In the genomic region with DNA sequence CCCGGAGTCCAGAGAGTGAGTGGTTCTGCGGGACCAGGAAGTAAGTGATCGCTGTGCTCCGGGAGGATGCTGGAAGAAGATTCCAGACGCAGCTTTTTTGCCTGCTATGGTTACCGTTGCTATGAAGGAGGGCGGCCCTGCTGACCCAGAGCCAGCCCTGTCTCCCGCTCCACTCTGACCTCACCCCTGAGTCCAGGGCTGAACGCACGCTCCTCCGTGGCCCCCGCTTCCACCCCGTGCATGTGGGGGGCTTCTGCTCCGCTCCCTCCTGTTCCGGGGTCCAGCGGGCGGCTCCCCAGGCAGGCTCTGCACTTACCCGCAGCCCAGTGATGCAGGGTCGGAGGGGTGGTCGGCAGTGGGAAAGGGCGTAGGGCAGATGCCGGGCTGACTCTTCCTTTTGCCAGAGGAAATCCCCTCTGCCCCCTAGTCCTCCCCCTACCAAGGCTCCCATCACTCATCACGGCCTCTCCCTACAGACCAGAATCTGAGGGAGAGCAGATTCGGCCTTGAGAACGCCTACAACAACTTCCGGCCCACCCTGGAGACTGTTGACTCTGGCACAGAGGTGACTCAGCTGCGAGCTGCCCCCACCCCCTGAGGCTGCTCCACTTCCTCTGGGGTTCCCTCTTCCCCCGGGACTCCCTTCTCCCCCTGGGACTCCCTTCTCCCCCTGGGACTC, we compare ENCODE assay signal across 8 cellular contexts. TPM values are rescaled to one million over a fixed set of nuclear protein-coding genes. Genes with fewer than 3 reads are reported as not detected.
DNase-seq lines count a peak whose midpoint lies in the region; ATAC-seq and TF ChIP-seq lines count a peak whose summit lies in the region.

No MANE protein-coding gene starts in this region.

- peaks cover 35% of the 10 kb centered on the region for H3K27me3 ChIP-seq in PC-9 (ENCODE audit: insufficient read depth, low read depth)

- peak overlapping the region; percentile 88 for H3K27ac Mint-ChIP-seq in activated T-helper 1 cell treated with anti-CD3 and anti-CD28 coated beads, Interleukin-12 subunit alpha, Interleukin-12 subunit beta, Interleukin-2, Interleukin-4 antibody, amounts not matched to agents 30 ng/mL and 10 ng/mL and 1 ng/mL, durations not matched to agents 14 hours and 24 hours and 36 hours

- H4K20me1 ChIP-seq in PC-9 (ENCODE audit: insufficient read depth) = no peaks in the 10 kb centered on the region

- CTCF ChIA-PET in PC-9 (lab: Charles Lee) = no interaction called here

- ATAC-seq in GM18907 (IDR thresholded peaks at IDR 0.05; ENCODE audit: unreplicated experiment) (peak; percentile 78), HG03196 (IDR thresholded peaks at IDR 0.05; ENCODE audit: unreplicated experiment) (peak; percentile 73), omental fat pad (ENCODE audit: low FRiP score) (peak; percentile 85)

- peak overlapping the region; percentile 50 for H3K4me2 ChIP-seq in PC-9

- no peaks in the 10 kb centered on the region for H3F3A ChIP-seq in PC-9 (ENCODE audit: insufficient read depth, low read depth)

- no peaks in the 10 kb centered on the region for H3K9me3 ChIP-seq in PC-9 (ENCODE audit: insufficient read depth, low read depth)

- H3K27ac ChIP-seq in PC-9 = no peak overlapping the region
- peak overlapping the region; percentile 75 for H3K27ac ChIP-seq in temporal lobe (ENCODE audit: low read depth, low read length)

- H3K4me1 Mint-ChIP-seq in activated T-helper 1 cell treated with anti-CD3 and anti-CD28 coated beads, Interleukin-12 subunit alpha, Interleukin-12 subunit beta, Interleukin-2, Interleukin-4 antibody, amounts not matched to agents 30 ng/mL and 10 ng/mL and 1 ng/mL, durations not matched to agents 14 hours and 24 hours and 36 hours (ENCODE audit: low read depth) = peaks cover 21% of the 10 kb centered on the region

- H3K4me3 Mint-ChIP-seq in activated T-helper 1 cell treated with anti-CD3 and anti-CD28 coated beads, Interleukin-12 subunit alpha, Interleukin-12 subunit beta, Interleukin-2, Interleukin-4 antibody, amounts not matched to agents 30 ng/mL and 10 ng/mL and 1 ng/mL, durations not matched to agents 14 hours and 24 hours and 36 hours = peak overlapping the region; percentile 85

- no peak overlapping the region for H2AFZ ChIP-seq in PC-9

- no peaks in the 10 kb centered on the region for H3K9me2 ChIP-seq in PC-9 (ENCODE audit: insufficient read depth)

- no peaks in the 10 kb centered on the region for H3K79me2 ChIP-seq in PC-9 (ENCODE audit: low read depth)

- intact Hi-C loops in PC-9 (cut with micrococcal nuclease; ENCODE audit: unreplicated experiment) = no loop called here
- intact Hi-C loops in activated T-helper 1 cell treated with anti-CD3 and anti-CD28 coated beads, Interleukin-12 subunit alpha, Interleukin-12 subunit beta, Interleukin-2, Interleukin-4 antibody, amounts not matched to agents 30 ng/mL and 10 ng/mL and 1 ng/mL, durations not matched to agents 14 hours and 24 hours and 36 hours (cut with micrococcal nuclease) = loop anchor here (2.0 kb wide), 2 partner anchors 42 to 50 kb away; no protein-coding TSS in a partner anchor

- H3K36me3 ChIP-seq in PC-9 (ENCODE audit: low read depth) = no peaks in the 10 kb centered on the region

- in situ Hi-C loops in ACHN (cut with HindIII; ENCODE audit: low pct_ligation_motif_present, low pct_unique_long_range_greater_than_20kb, low sequenced_read_pairs) = no loop called here

- H3K9me3 Mint-ChIP-seq in activated T-helper 1 cell treated with anti-CD3 and anti-CD28 coated beads, Interleukin-12 subunit alpha, Interleukin-12 subunit beta, Interleukin-2, Interleukin-4 antibody, amounts not matched to agents 30 ng/mL and 10 ng/mL and 1 ng/mL, durations not matched to agents 14 hours and 24 hours and 36 hours = no peaks in the 10 kb centered on the region

- TSS peak; percentile 50 for BruUV-seq in PC-9 (replicated peaks; lab: Mats Ljungman, UMichigan)

- peaks cover 7% of the 10 kb centered on the region for H3K4me1 ChIP-seq in PC-9 (replicated peaks; ENCODE audit: insufficient read depth)

- POLR2A ChIA-PET in PC-9 (lab: Charles Lee; ENCODE audit: unreplicated experiment) = interaction anchor here (0.6 kb wide), 1 partner anchor 303 kb away, joined by 6 read pairs; no protein-coding TSS in a partner anchor

- TF ChIP-seq CTCF in PC-9 (conservative IDR thresholded peaks at IDR 0.05) = no peak
- no peak for TF ChIP-seq CTCF in omental fat pad (IDR thresholded peaks at IDR 0.05)

- H3K4me3 ChIP-seq in PC-9 = 0 out of 2 replicates have a peak overlapping the region, but pooled peaks have one; percentile 21

- H3K27me3 Mint-ChIP-seq in activated T-helper 1 cell treated with anti-CD3 and anti-CD28 coated beads, Interleukin-12 subunit alpha, Interleukin-12 subunit beta, Interleukin-2, Interleukin-4 antibody, amounts not matched to agents 30 ng/mL and 10 ng/mL and 1 ng/mL, durations not matched to agents 14 hours and 24 hours and 36 hours (ENCODE audit: insufficient read depth) = peaks cover 14% of the 10 kb centered on the region

- DNase-seq in ACHN (peak; percentile 91), PC-9 (peak; percentile 58 to 79), fibroblast of the conjunctiva (ENCODE audit: low read depth) (peak; percentile 67), omental fat pad (ENCODE audit: low spot score) (peak; percentile 47)
- DNase-seq in activated T-helper 1 cell treated with anti-CD3 and anti-CD28 coated beads, Interleukin-12 subunit alpha, Interleukin-12 subunit beta, Interleukin-2, Interleukin-4 antibody, amounts not matched to agents 30 ng/mL and 10 ng/mL and 1 ng/mL, durations not matched to agents 14 hours and 24 hours and 36 hours (ENCODE audit: low spot score) = peak; percentile 65

- no peaks in the 10 kb centered on the region for H3K36me3 Mint-ChIP-seq in activated T-helper 1 cell treated with anti-CD3 and anti-CD28 coated beads, Interleukin-12 subunit alpha, Interleukin-12 subunit beta, Interleukin-2, Interleukin-4 antibody, amounts not matched to agents 30 ng/mL and 10 ng/mL and 1 ng/mL, durations not matched to agents 14 hours and 24 hours and 36 hours (ENCODE audit: low read depth)

RNA-seq across cellular contexts. Expression of gene MUC17, which starts 2.6 kb away (rescaled TPM):
- total RNA-seq in PC-9 (2021) (not detected in 2 replicates), omental fat pad (not detected), temporal lobe (not detected)
- 0.02 TPM in 1 of 2 replicates, not detected in the other for total RNA-seq in activated T-helper 1 cell treated with anti-CD3 and anti-CD28 coated beads, Interleukin-12 subunit alpha, Interleukin-12 subunit beta, Interleukin-2, Interleukin-4 antibody, amounts not matched to agents 30 ng/mL and 10 ng/mL and 1 ng/mL, durations not matched to agents 14 hours and 24 hours and 36 hours

RNA-seq across cellular contexts. Expression of gene MUC12, which starts 47.9 kb away (rescaled TPM):
- 1.4 and 3.8 TPM in 2 replicates for total RNA-seq in PC-9 (2021)
- total RNA-seq in activated T-helper 1 cell treated with anti-CD3 and anti-CD28 coated beads, Interleukin-12 subunit alpha, Interleukin-12 subunit beta, Interleukin-2, Interleukin-4 antibody, amounts not matched to agents 30 ng/mL and 10 ng/mL and 1 ng/mL, durations not matched to agents 14 hours and 24 hours and 36 hours = 0.44 and 0.81 TPM in 2 replicates
- 1 to 10 TPM in 1 of 4 donors, not detected in 3; 2.4 TPM for total RNA-seq in omental fat pad
- not detected for total RNA-seq in temporal lobe
